22 cellular contexts compared by ENCODE assay signal in genomic region chr11:67060111-67060522, GRCh38. TPM values are rescaled to one million over a fixed set of nuclear protein-coding genes. Genes with fewer than 3 reads are reported as not detected.
A peak's percentile ranks its signal among the peaks of the same experiment; 100 is the strongest.
DNase-seq lines count a peak whose midpoint lies in the region; ATAC-seq, FAIRE-seq and TF ChIP-seq lines count a peak whose summit lies in the region.
"Had no signal": no experiment of that assay in that cellular context is flagged by ENCODE, and none has a peak within 500 bp of the region (broad histone marks: within the 10 kb centered on the region; RNA-seq: fewer than 3 reads in every experiment).

No MANE protein-coding gene starts in this region.

- no peak for TF ChIP-seq RAD21 in H1 (IDR thresholded peaks at IDR 0.05 in 1 of 2, conservative IDR thresholded peaks at IDR 0.05 in 1 of 2; ENCODE audit: low read depth in 2 of 2, low read length in 2 of 2)

- no peak overlapping the region for H2BK20ac ChIP-seq in H1 (ENCODE audit: low read length)

- no peak overlapping the region for H2BK120ac ChIP-seq in H1 (replicated peaks; ENCODE audit: low read depth, low read length)

- H3K9me3 Mint-ChIP-seq in stimulated activated naive B cell treated with anti-CD40 and anti-IgM and Interleukin-4, amounts not matched to agents 10 μg/mL and 1 μg/mL and 100 μg/mL, for 72 hours, result no peaks in the 10 kb centered on the region
- H3K9me3 Mint-ChIP-seq: activated T-helper 2 cell treated with anti-CD3 and anti-CD28 coated beads, Interferon-gamma antibody, Interleukin-2, Interleukin-4, amounts not matched to agents 10 μg/mL and 5 μg/mL and 100 μg/mL, durations not matched to agents 14 hours and 24 hours and 36 hours; GM23338 had no signal

- TF ChIP-seq EP300 in H1 (IDR thresholded peaks at IDR 0.05; ENCODE audit: borderline replicate concordance in 1 of 2, low read depth in 2 of 2, low read length in 2 of 2), result no peak

- POLR2A ChIA-PET in H1 (lab: Charles Lee; ENCODE audit: partially characterized antibody), result no interaction called here

- H3K27me3 Mint-ChIP-seq in stimulated activated naive B cell treated with anti-CD40 and anti-IgM and Interleukin-4, amounts not matched to agents 10 μg/mL and 1 μg/mL and 100 μg/mL, for 72 hours, result peaks cover 6 to 15% of the 10 kb centered on the region in 2 donors

- H3K14ac ChIP-seq in H1 (ENCODE audit: insufficient read length), result no peak overlapping the region

- ATAC-seq in RWPE2 (ENCODE audit: low read depth) (peak; percentile 37), psoas muscle (peak in 1 of 4 donors; percentile 17), HG03520 (IDR thresholded peaks at IDR 0.05; ENCODE audit: unreplicated experiment) (no peak), HG02973 (IDR thresholded peaks at IDR 0.05; ENCODE audit: unreplicated experiment) (no peak)
- no peak for ATAC-seq in stimulated activated naive B cell treated with anti-CD40 and anti-IgM and Interleukin-4, amounts not matched to agents 10 μg/mL and 1 μg/mL and 100 μg/mL, for 72 hours (replicated peaks)
- ATAC-seq: activated CD4-positive, CD25-positive, alpha-beta regulatory T cell treated with anti-CD3 and anti-CD28 coated beads, Interleukin-2, amount 50 U/mL, for 24 hours; GM23338 had no signal

- peaks cover 6% of the 10 kb centered on the region; the same call in 1 of the 2 replicates for H3K23me2 ChIP-seq in H1 (ENCODE audit: low read depth, low read length)

- peaks cover 7 to 11% of the 10 kb centered on the region in 2 donors for H3K4me1 Mint-ChIP-seq in stimulated activated naive B cell treated with anti-CD40 and anti-IgM and Interleukin-4, amounts not matched to agents 10 μg/mL and 1 μg/mL and 100 μg/mL, for 72 hours

- H3K9me3 ChIP-seq in RWPE2 (ENCODE audit: severe bottlenecking) (no peaks in the 10 kb centered on the region), H1 (ENCODE audit: insufficient read depth in 2 of 2, low read depth in 1 of 2, low read length in 1 of 2) (no peaks in the 10 kb centered on the region), psoas muscle (no peaks in the 10 kb centered on the region)
- H3K9me3 ChIP-seq: adrenal gland, BE2C, ovary had no signal

- H3K4me3 Mint-ChIP-seq in stimulated activated naive B cell treated with anti-CD40 and anti-IgM and Interleukin-4, amounts not matched to agents 10 μg/mL and 1 μg/mL and 100 μg/mL, for 72 hours, result no peak overlapping the region
- H3K4me3 Mint-ChIP-seq: GM23338 had no signal

- no peak overlapping the region for H2BK15ac ChIP-seq in H1 (ENCODE audit: low read length)

- H3K27me3 ChIP-seq in RWPE2 (ENCODE audit: insufficient read depth, poor library complexity, severe bottlenecking) (no peaks in the 10 kb centered on the region), H1 (replicated peaks in 1 of 4; ENCODE audit: control insufficient read depth in 3 of 4, extremely low read depth in 1 of 4, insufficient read depth in 3 of 4, low read length in 3 of 4) (peaks cover 0 to 13% (median 6%) of the 10 kb centered on the region in 4 experiments; a peak in 5 of 7 replicates), psoas muscle (ENCODE audit: insufficient read depth in 3 of 3, low read length in 2 of 3) (no peaks in the 10 kb centered on the region)
- H3K27me3 ChIP-seq: adrenal gland, BE2C, ovary had no signal

- H3K56ac ChIP-seq in H1 (replicated peaks; ENCODE audit: insufficient read length, low read depth, low read length), result no peak overlapping the region

- H2BK12ac ChIP-seq in H1 (ENCODE audit: low read depth, low read length), result 0 out of 2 replicates have a peak overlapping the region, but pooled peaks have one; percentile 33

- H3K36me3 Mint-ChIP-seq in stimulated activated naive B cell treated with anti-CD40 and anti-IgM and Interleukin-4, amounts not matched to agents 10 μg/mL and 1 μg/mL and 100 μg/mL, for 72 hours, result no peaks in the 10 kb centered on the region

- TF ChIP-seq CTCF in RWPE2 (IDR thresholded peaks at IDR 0.05; ENCODE audit: poor library complexity, severe bottlenecking) (peak; percentile 30), H1 (IDR thresholded peaks at IDR 0.05; ENCODE audit: control extremely low read depth in 1 of 3, insufficient read depth in 1 of 3, low read depth in 1 of 3, low read length in 3 of 3) (no peak), psoas muscle (IDR thresholded peaks at IDR 0.05) (no peak)

- no peak overlapping the region for H4K91ac ChIP-seq in H1 (replicated peaks; ENCODE audit: insufficient read length, low read length)

- no peak overlapping the region for H3K18ac ChIP-seq in H1 (ENCODE audit: extremely low read depth, low read length)

- no peak overlapping the region for H3K4ac ChIP-seq in H1 (replicated peaks; ENCODE audit: insufficient read length, low read depth, low read length)

- TF ChIP-seq POLR2A in H54 (IDR thresholded peaks at IDR 0.05; ENCODE audit: low read depth, low read length), result no peak
- TF ChIP-seq POLR2A in H1 (IDR thresholded peaks at IDR 0.05; ENCODE audit: control extremely low read depth in 1 of 2, low read depth in 2 of 2, low read length in 2 of 2), result no peak

- H3K36me3 ChIP-seq in RWPE2 (ENCODE audit: low read depth) (peaks cover 18% of the 10 kb centered on the region), H1 (ENCODE audit: control insufficient read depth in 2 of 4, insufficient read depth in 4 of 4, low read length in 3 of 4) (no peaks in the 10 kb centered on the region), psoas muscle (ENCODE audit: insufficient read depth in 1 of 2, low read depth in 1 of 2) (no peaks in the 10 kb centered on the region)
- H3K36me3 ChIP-seq: adrenal gland, BE2C, ovary had no signal

- H3K27ac ChIP-seq in RWPE2 (ENCODE audit: poor library complexity, severe bottlenecking), result peak overlapping the region; percentile 95
- H3K27ac ChIP-seq in H1 (ENCODE audit: low read depth, low read length), result no peak overlapping the region
- peak overlapping the region; percentile 61 for H3K27ac ChIP-seq in psoas muscle
- H3K27ac ChIP-seq: ovary had no signal

- 87% methylated on average over 7 of the region's 7 CpGs; no CpG with 5 or more reads in 1 of the 2 experiments for WGBS in H1 (ENCODE audit: extremely low coverage in 1 of 2, insufficient coverage in 1 of 2, insufficient read length in 1 of 2, insufficient replicate concordance in 2 of 2, low coverage in 1 of 2, low lambda C conversion rate in 2 of 2, missing lambda C conversion rate in 1 of 2), 2 experiments
- WGBS in psoas muscle, 3 donors, result 82 to 91% (median 84%) methylated on average over 7 of the region's 7 CpGs

- H3K4me2 ChIP-seq in H1 (ENCODE audit: insufficient read depth in 1 of 2, low read depth in 2 of 2, low read length in 2 of 2), result no peak overlapping the region
- H3K4me2 ChIP-seq: GM23338 had no signal

- no peaks in the 10 kb centered on the region for H3K79me1 ChIP-seq in H1 (ENCODE audit: low read depth, low read length)

- H3K23ac ChIP-seq in H1 (ENCODE audit: insufficient read length), result no peak overlapping the region

- no peak overlapping the region for H3K27ac Mint-ChIP-seq in stimulated activated naive B cell treated with anti-CD40 and anti-IgM and Interleukin-4, amounts not matched to agents 10 μg/mL and 1 μg/mL and 100 μg/mL, for 72 hours
- H3K27ac Mint-ChIP-seq: activated T-helper 2 cell treated with anti-CD3 and anti-CD28 coated beads, Interferon-gamma antibody, Interleukin-2, Interleukin-4, amounts not matched to agents 10 μg/mL and 5 μg/mL and 100 μg/mL, durations not matched to agents 14 hours and 24 hours and 36 hours; GM23338 had no signal

- FAIRE-seq in H54 (lab: Jason Lieb, UNC), result no peak
- no peak for FAIRE-seq in H1 (lab: Jason Lieb, UNC)
- FAIRE-seq: small intestine had no signal

- H4K20me1 ChIP-seq in H1 (replicated peaks in 1 of 2; ENCODE audit: control insufficient read depth in 1 of 2, insufficient read depth in 2 of 2, low read length in 2 of 2), result no peaks in the 10 kb centered on the region

- no peak overlapping the region for H4K8ac ChIP-seq in H1 (ENCODE audit: extremely low read depth, insufficient read depth, low read length)

- intact Hi-C loops in psoas muscle (cut with DNase I), result no loop called here

- no peaks in the 10 kb centered on the region for H3K79me2 ChIP-seq in H1 (ENCODE audit: control insufficient read depth in 1 of 2, insufficient read depth in 2 of 2, low read length in 2 of 2)

- DNase-seq in H54 (ENCODE audit: insufficient read length, low spot score) (peak; percentile 99), RWPE2 (ENCODE audit: low spot score) (no peak), H1 (ENCODE audit: low read depth in 1 of 2, low spot score in 2 of 2) (no peak), psoas muscle (no peak), NOMO-1 treated with dmso at 0.1 percent for 144 hours (lab: John Stamatoyannopoulos, UW; ENCODE audit: unreplicated experiment) (no peak)
- no peak for DNase-seq in stimulated activated naive B cell treated with anti-CD40 and anti-IgM and Interleukin-4, amounts not matched to agents 10 μg/mL and 1 μg/mL and 100 μg/mL, for 72 hours
- DNase-seq: BE2C; Karpas-422; NCI-H1417 treated with DMSO at 0.1 percent for 48 hours; ovary; SIG-M5; small intestine; stimulated activated CD4-positive, alpha-beta T cell treated with anti-CD3 and anti-CD28 coated beads, Interleukin-4, amount 100 ng/mL, for 4 hours; stimulated activated CD8-positive, alpha-beta memory T cell treated with anti-CD3 and anti-CD28 coated beads, Interleukin-4, amount 100 ng/mL, for 48 hours; T-helper 2 cell had no signal

- no peak overlapping the region for H3K9ac ChIP-seq in H1 (replicated peaks in 1 of 4; ENCODE audit: extremely low read depth in 1 of 4, low read depth in 3 of 4, low read length in 3 of 4)

- H2BK5ac ChIP-seq in H1 (ENCODE audit: low read depth, low read length), result no peak overlapping the region

- H3K4me1 ChIP-seq in RWPE2 (ENCODE audit: insufficient read depth, poor library complexity, severe bottlenecking) (peaks cover 40% of the 10 kb centered on the region), H1 (replicated peaks in 1 of 4; ENCODE audit: control insufficient read depth in 3 of 4, insufficient read depth in 4 of 4, low read length in 3 of 4) (peaks cover 4 to 13% (median 10%) of the 10 kb centered on the region in 4 experiments; a peak in 6 of 7 replicates), psoas muscle (peaks cover 30% of the 10 kb centered on the region)

- H4K5ac ChIP-seq in H1 (ENCODE audit: insufficient read length, low read depth, low read length), result no peak overlapping the region

- H3K4me3 ChIP-seq in RWPE2 (ENCODE audit: severe bottlenecking) (no peak overlapping the region), H1 (ENCODE audit: extremely low read depth in 1 of 4, insufficient read depth in 2 of 4, low read depth in 3 of 4, low read length in 4 of 4) (no peak overlapping the region), psoas muscle (no peak overlapping the region)
- H3K4me3 ChIP-seq: adrenal gland, GM23338, ovary had no signal

- H2AFZ ChIP-seq in H1 (ENCODE audit: low read length), result no peak overlapping the region
- H2AFZ ChIP-seq: GM23338 had no signal

- H2AK5ac ChIP-seq in H1 (ENCODE audit: low read depth, low read length), result no peak overlapping the region

- CTCF ChIA-PET in H1 (lab: Charles Lee; ENCODE audit: partially characterized antibody), result interaction anchor here (1.1 to 1.3 kb wide), 2 partner anchors 39 to 51 kb away, joined by 3 to 6 read pairs; no protein-coding TSS in a partner anchor

RNA-seq across cellular contexts. Expression of gene RHOD, which starts 3.5 kb away (rescaled TPM):
- total RNA-seq in H1 (2021; fragmentation: NEBNext Ultra II Directional; extraction: Animal tissue kit (Norgen Biotek cat#: 25700)), result 10.5 and 12.1 TPM in 2 replicates
- 17.6 and 23.7 TPM in 2 replicates for polyA plus RNA-seq in H1 (2011; rRNA removed)
- 19.2 TPM for polyA plus RNA-seq in H1 (2011; cell fraction: cytosol; rRNA removed)
- 14.9 TPM for polyA plus RNA-seq in H1 (2011; cell fraction: nucleus; rRNA removed)
- polyA plus RNA-seq in H1 (2012, experiment 1 of 2), result 5.0 to 14.1 TPM (median 11.5 TPM) in 4 replicates
- polyA plus RNA-seq in H1 (2012, experiment 2 of 2), result 9.3 TPM
- polyA plus RNA-seq in H1 (2013, experiment 1 of 2), result 9.9 TPM
- polyA plus RNA-seq in H1 (2013, experiment 2 of 2), result 10.5 TPM
- 3.1 and 3.4 TPM in 2 replicates for polyA minus RNA-seq in H1 (2011; rRNA and poly(A)+ RNA removed)
- polyA minus RNA-seq in H1 (2011; cell fraction: cytosol; rRNA and poly(A)+ RNA removed), result 5.1 TPM
- 3.1 TPM for polyA minus RNA-seq in H1 (2011; cell fraction: nucleus; rRNA and poly(A)+ RNA removed)
- total RNA-seq in psoas muscle, result 10 to 100 TPM in 3 of 4 donors, 1 to 10 TPM in 1; 9.7 to 41.7 (median 27.5) TPM
- polyA plus RNA-seq in psoas muscle, result 10 to 100 TPM; 14.2 to 56.5 (median 20.9) TPM

RNA-seq across cellular contexts. Expression of gene SYT12, which starts 37.2 kb away (rescaled TPM):
- total RNA-seq in H1 (2021; fragmentation: NEBNext Ultra II Directional; extraction: Animal tissue kit (Norgen Biotek cat#: 25700)), result 2.8 and 3.3 TPM in 2 replicates
- polyA plus RNA-seq in H1 (2011; rRNA removed) (1.4 and 1.9 TPM in 2 replicates), psoas muscle (under 1 TPM; 0.17 to 0.38 (median 0.18) TPM)
- polyA plus RNA-seq in H1 (2011; cell fraction: cytosol; rRNA removed), result 2.3 TPM
- polyA plus RNA-seq in H1 (2011; cell fraction: nucleus; rRNA removed), result 3.6 TPM
- 1.5 to 3.5 TPM (median 2.3 TPM) in 4 replicates for polyA plus RNA-seq in H1 (2012, experiment 1 of 2)
- 1.3 TPM for polyA plus RNA-seq in H1 (2012, experiment 2 of 2)
- 1.9 TPM for polyA plus RNA-seq in H1 (2013, experiment 1 of 2)
- 1.7 TPM for polyA plus RNA-seq in H1 (2013, experiment 2 of 2)
- 1.7 and 2.9 TPM in 2 replicates for polyA minus RNA-seq in H1 (2011; rRNA and poly(A)+ RNA removed)
- polyA minus RNA-seq in H1 (2011; cell fraction: cytosol; rRNA and poly(A)+ RNA removed), result 2.6 TPM
- 3.4 TPM for polyA minus RNA-seq in H1 (2011; cell fraction: nucleus; rRNA and poly(A)+ RNA removed)
- total RNA-seq in psoas muscle, result under 1 TPM in 3 of 4 donors, not detected in 1; 0.20 to 0.61 (median 0.48) TPM
- total RNA-seq: activated CD8-positive, alpha-beta memory T cell treated with anti-CD3 and anti-CD28 coated beads for 36 hours; activated T-helper 2 cell treated with anti-CD3 and anti-CD28 coated beads, Interferon-gamma antibody, Interleukin-2, Interleukin-4, amounts not matched to agents 10 μg/mL and 5 μg/mL and 100 μg/mL, durations not matched to agents 14 hours and 24 hours and 36 hours had no signal

RNA-seq across cellular contexts. Expression of gene KDM2A, which starts 58.9 kb away (rescaled TPM):
- 56.6 and 66.2 TPM in 2 replicates for total RNA-seq in H1 (2021; fragmentation: NEBNext Ultra II Directional; extraction: Animal tissue kit (Norgen Biotek cat#: 25700))
- polyA plus RNA-seq in H1 (2011; rRNA removed), result 55.4 and 62.0 TPM in 2 replicates
- polyA plus RNA-seq in H1 (2011; cell fraction: cytosol; rRNA removed), result 45.5 TPM
- polyA plus RNA-seq in H1 (2011; cell fraction: nucleus; rRNA removed), result 136 TPM
- polyA plus RNA-seq in H1 (2012, experiment 1 of 2), result 40.5 to 48.7 TPM (median 46.0 TPM) in 4 replicates
- 22.4 TPM for polyA plus RNA-seq in H1 (2012, experiment 2 of 2)
- polyA plus RNA-seq in H1 (2013, experiment 1 of 2), result 40.0 TPM
- 35.7 TPM for polyA plus RNA-seq in H1 (2013, experiment 2 of 2)
- 95.4 and 97.5 TPM in 2 replicates for polyA minus RNA-seq in H1 (2011; rRNA and poly(A)+ RNA removed)
- polyA minus RNA-seq in H1 (2011; cell fraction: cytosol; rRNA and poly(A)+ RNA removed), result 46.6 TPM
- polyA minus RNA-seq in H1 (2011; cell fraction: nucleus; rRNA and poly(A)+ RNA removed), result 75.4 TPM
- 10 to 100 TPM; 51.1 to 61.4 (median 54.5) TPM for total RNA-seq in psoas muscle
- 10 to 100 TPM; 26.6 to 67.9 (median 28.0) TPM for polyA plus RNA-seq in psoas muscle
